23 cellular contexts compared by ENCODE assay signal in genomic region chr3:138407236-138407907, GRCh38. TPM values are rescaled to one million over a fixed set of nuclear protein-coding genes. Genes with fewer than 3 reads are reported as not detected.
"Had no signal": no experiment of that assay in that cellular context is flagged by ENCODE, and none has a peak within 500 bp of the region (broad histone marks: within the 10 kb centered on the region; RNA-seq: fewer than 3 reads in every experiment).

No MANE protein-coding gene starts in this region.

- H3K27me3 ChIP-seq: colonic mucosa, stomach, thyroid gland had no signal

- H3K27ac Mint-ChIP-seq: effector memory CD8-positive, alpha-beta T cell; immature natural killer cell; memory B cell; natural killer cell treated with Interleukin-12 subunit alpha and Interleukin-12 subunit beta and Interleukin-15 and Interleukin-18, amount 100 ng/mL, for 72 hours; progenitor cell of endocrine pancreas; type B pancreatic cell had no signal

- DNase-seq: colonic mucosa; effector memory CD8-positive, alpha-beta T cell; hypothalamus; immature natural killer cell; islet precursor cell; kidney glomerular epithelial cell; stimulated activated CD4-positive, alpha-beta T cell treated with anti-CD3 and anti-CD28 coated beads, Interleukin-12 subunit alpha, Interleukin-12 subunit beta, amount 100 ng/mL, for 4 hours; stimulated activated CD4-positive, alpha-beta T cell treated with anti-CD3 and anti-CD28 coated beads, Interleukin-1b, Interleukin-23, amount 100 ng/mL, for 48 hours; stimulated activated CD4-positive, alpha-beta T cell treated with anti-CD3 and anti-CD28 coated beads, Interleukin-4, amount 100 ng/mL, for 1 hour; stimulated activated CD8-positive, alpha-beta memory T cell treated with anti-CD3 and anti-CD28 coated beads, Interleukin-4, amount 100 ng/mL, for 48 hours; stimulated activated naive CD4-positive, alpha-beta T cell; stomach; thyroid gland had no signal

- ATAC-seq: effector memory CD8-positive, alpha-beta T cell; natural killer cell treated with Interleukin-12 subunit alpha and Interleukin-12 subunit beta and Interleukin-15 and Interleukin-18, amount 100 ng/mL, for 72 hours; sciatic nerve had no signal

- H3K9me3 ChIP-seq: colonic mucosa, neutrophil, stomach, thyroid gland had no signal

- H3K36me3 Mint-ChIP-seq: immature natural killer cell; memory B cell; natural killer cell treated with Interleukin-12 subunit alpha and Interleukin-12 subunit beta and Interleukin-15 and Interleukin-18, amount 100 ng/mL, for 72 hours had no signal

- H3K27ac ChIP-seq: colonic mucosa, neutrophil, parathyroid adenoma, stomach, thyroid gland had no signal

- H3K4me1 ChIP-seq: colonic mucosa, parathyroid adenoma, stomach, thyroid gland had no signal

- H3K4me2 ChIP-seq: smooth muscle cell had no signal

- H3K9me3 Mint-ChIP-seq: effector memory CD8-positive, alpha-beta T cell; immature natural killer cell; memory B cell; natural killer cell treated with Interleukin-12 subunit alpha and Interleukin-12 subunit beta and Interleukin-15 and Interleukin-18, amount 100 ng/mL, for 72 hours; neural crest cell; type B pancreatic cell had no signal

- H3K27me3 Mint-ChIP-seq: type B pancreatic cell had no signal

- H3K4me1 Mint-ChIP-seq: memory B cell, neural crest cell had no signal

- H3K4me3 ChIP-seq: colonic mucosa, lung, smooth muscle cell, stomach, thyroid gland had no signal

- H2AFZ ChIP-seq: parathyroid adenoma had no signal

- H3K4me3 Mint-ChIP-seq: effector memory CD8-positive, alpha-beta T cell; immature natural killer cell; memory B cell; natural killer cell treated with Interleukin-12 subunit alpha and Interleukin-12 subunit beta and Interleukin-15 and Interleukin-18, amount 100 ng/mL, for 72 hours; neural crest cell; type B pancreatic cell had no signal

- H3K36me3 ChIP-seq: colonic mucosa, neutrophil had no signal

- H3K79me2 ChIP-seq: parathyroid adenoma had no signal

- H3K9ac ChIP-seq: parathyroid adenoma had no signal

RNA-seq across cellular contexts. Expression of gene ESYT3, which starts 27.0 kb away (rescaled TPM):
- total RNA-seq: natural killer cell treated with Interleukin-12 subunit alpha and Interleukin-12 subunit beta and Interleukin-15 and Interleukin-18, amount 100 ng/mL, for 72 hours had no signal
- polyA plus RNA-seq: immature natural killer cell had no signal

RNA-seq across cellular contexts. Expression of gene MRAS, which starts 59.0 kb away (rescaled TPM):
- polyA plus RNA-seq: immature natural killer cell had no signal
